In genomic region chr19:18532208-18532890, GRCh38 we compare ENCODE assay signal across 1 cellular context.
TF ChIP-seq lines count a peak whose summit lies in the region.

No MANE protein-coding gene starts in this region.

TF ChIP-seq in SK-N-SH, 30 proteins besides CTCF, POLR2A, EP300 and RAD21 (continued from another document):
- TF ChIP-seq CHD2 (IDR thresholded peaks at IDR 0.05; ENCODE audit: low read length, partially characterized antibody) (no peak), REST (IDR thresholded peaks at IDR 0.05; ENCODE audit: low read depth, low read length) (no peak)
